Comparison of ENCODE assay signal across 22 cellular contexts in genomic region chr6:170101281-170102035, GRCh38.
DNase-seq lines count a peak whose midpoint lies in the region; ATAC-seq and TF ChIP-seq lines count a peak whose summit lies in the region.
"Had no signal": no experiment of that assay in that cellular context is flagged by ENCODE, and none has a peak within 500 bp of the region (broad histone marks: within the 10 kb centered on the region; RNA-seq: fewer than 3 reads in every experiment).

No MANE protein-coding gene starts in this region.

- no peaks in the 10 kb centered on the region for H3K36me3 Mint-ChIP-seq in endothelial cell (ENCODE audit: low read depth, unreplicated experiment)
- peaks cover 24% of the 10 kb centered on the region for H3K36me3 Mint-ChIP-seq in HFFc6 (ENCODE audit: low read depth)

- H3K27me3 Mint-ChIP-seq in endothelial cell (ENCODE audit: unreplicated experiment) (peaks cover 4% of the 10 kb centered on the region), HFFc6 (ENCODE audit: insufficient read depth) (peaks cover 3% of the 10 kb centered on the region; the same call in 1 of the 2 replicates)

- H3K27ac ChIP-seq in heart left ventricle = no peak overlapping the region
- no peak overlapping the region for H3K27ac ChIP-seq in left ventricle myocardium inferior (replicated peaks)
- H3K27ac ChIP-seq in ovary = no peak overlapping the region
- H3K27ac ChIP-seq: esophagus squamous epithelium, GM23248 had no signal

- H3K4me3 Mint-ChIP-seq in endothelial cell (ENCODE audit: unreplicated experiment) (no peak overlapping the region), HFFc6 (no peak overlapping the region)
- H3K4me3 Mint-ChIP-seq: central memory CD8-positive, alpha-beta T cell; neural crest cell had no signal

- TF ChIP-seq POLR2A in heart left ventricle (IDR thresholded peaks at IDR 0.05) (no peak), ovary (IDR thresholded peaks at IDR 0.05) (no peak)

- peaks cover 0 to 13% (median 9%) of the 10 kb centered on the region in 12 donors for H3K4me1 ChIP-seq in heart left ventricle
- H3K4me1 ChIP-seq in left ventricle myocardium inferior = peaks cover 13% of the 10 kb centered on the region
- H3K4me1 ChIP-seq in ovary (ENCODE audit: insufficient read depth) = no peaks in the 10 kb centered on the region
- H3K4me1 ChIP-seq: esophagus squamous epithelium had no signal

- no peak for TF ChIP-seq EP300 in ovary (IDR thresholded peaks at IDR 0.05)

- TF ChIP-seq CTCF in heart left ventricle (IDR thresholded peaks at IDR 0.05) (no peak), left ventricle myocardium inferior (IDR thresholded peaks at IDR 0.05; ENCODE audit: borderline replicate concordance) (no peak), endothelial cell (IDR thresholded peaks at IDR 0.05; ENCODE audit: unreplicated experiment) (no peak), ovary (IDR thresholded peaks at IDR 0.05) (no peak), HFFc6 (IDR thresholded peaks at IDR 0.05) (no peak)

- H3K4me1 Mint-ChIP-seq in endothelial cell (ENCODE audit: unreplicated experiment) = no peaks in the 10 kb centered on the region
- H3K4me1 Mint-ChIP-seq in HFFc6 (ENCODE audit: low read depth) = no peaks in the 10 kb centered on the region
- H3K4me1 Mint-ChIP-seq: central memory CD8-positive, alpha-beta T cell had no signal

- H3K9me3 Mint-ChIP-seq in endothelial cell (ENCODE audit: unreplicated experiment) (no peaks in the 10 kb centered on the region), HFFc6 (peaks cover 63% of the 10 kb centered on the region)
- H3K9me3 Mint-ChIP-seq: neural crest cell had no signal

- intact Hi-C loops in heart left ventricle (cut with DNase I) (no loop called here), left ventricle myocardium inferior (cut with micrococcal nuclease) (no loop called here), ovary (cut with DNase I) (no loop called here)

- H3K27ac Mint-ChIP-seq in endothelial cell (ENCODE audit: unreplicated experiment) = no peak overlapping the region
- no peak overlapping the region for H3K27ac Mint-ChIP-seq in HFFc6

- H3K36me3 ChIP-seq in heart left ventricle (no peaks in the 10 kb centered on the region), left ventricle myocardium inferior (no peaks in the 10 kb centered on the region), ovary (no peaks in the 10 kb centered on the region)
- H3K36me3 ChIP-seq: esophagus squamous epithelium had no signal

- H3K27me3 ChIP-seq in heart left ventricle (peaks cover 0 to 5% (median 0%) of the 10 kb centered on the region in 9 donors), left ventricle myocardium inferior (ENCODE audit: low read depth) (no peaks in the 10 kb centered on the region), ovary (no peaks in the 10 kb centered on the region)

- H3K4me3 ChIP-seq in heart left ventricle = no peak overlapping the region
- H3K4me3 ChIP-seq in left ventricle myocardium inferior = no peak overlapping the region
- H3K4me3 ChIP-seq in ovary = no peak overlapping the region
- H3K4me3 ChIP-seq: esophagus squamous epithelium, GM23248, K562 had no signal

- DNase-seq in heart left ventricle (peak in 3 of 5 donors; percentile 4 to 33 (median 11)), left ventricle myocardium inferior (no peak), endothelial cell (ENCODE audit: low spot score) (peak; percentile 1), ovary (peak in 4 of 5 donors; percentile 4 to 19 (median 6)), ureter (ENCODE audit: low spot score) (peak; percentile 29), NCI-H1694 (lab: John Stamatoyannopoulos, UW) (no peak), HFFc6 (no peak)
- DNase-seq: activated CD4-positive, alpha-beta T cell treated with anti-CD3 and anti-CD28 coated beads for 48 hours; activated naive CD4-positive, alpha-beta T cell treated with Interleukin-2 at 50 U/mL for 16 hours; anterior cingulate cortex; effector memory CD4-positive, alpha-beta T cell; esophagus squamous epithelium; GDM1; GM23248; NCI-H187; NCI-H226; NCI-H774; SIG-M5 had no signal

- no peak for ATAC-seq in heart left ventricle
- no peak for ATAC-seq in GM19397 (IDR thresholded peaks at IDR 0.05; ENCODE audit: unreplicated experiment)
- ATAC-seq: K562 had no signal

- no peaks in the 10 kb centered on the region for H3K9me3 ChIP-seq in heart left ventricle
- H3K9me3 ChIP-seq in left ventricle myocardium inferior (replicated peaks) = no peaks in the 10 kb centered on the region
- no peaks in the 10 kb centered on the region for H3K9me3 ChIP-seq in ovary
- H3K9me3 ChIP-seq: esophagus squamous epithelium had no signal

- WGBS in heart left ventricle, 4 donors = 89 to 95% (median 93%) methylated on average over 17 of the region's 17 CpGs
- 89 to 92% (median 90%) methylated on average over 17 of the region's 17 CpGs for WGBS in ovary, 3 donors

Comparison
In these comparisons a context has a peak if more than half of its experiments do, and no peak if none do; other contexts are left out.
1. DNase-seq: peak in heart left ventricle (3 of 5), endothelial cell (single experiment), ovary (4 of 5) and ureter (single experiment); none in left ventricle myocardium inferior (single experiment), NCI-H1694 (single experiment) and HFFc6 (single experiment).